9 cellular contexts compared by ENCODE assay signal in genomic region chr9:70421272-70422180, GRCh38. TPM values are rescaled to one million over a fixed set of nuclear protein-coding genes. Genes with fewer than 3 reads are reported as not detected.
DNase-seq lines count a peak whose midpoint lies in the region; ATAC-seq, FAIRE-seq and TF ChIP-seq lines count a peak whose summit lies in the region.
"Had no signal": no experiment of that assay in that cellular context is flagged by ENCODE, and none has a peak within 500 bp of the region (broad histone marks: within the 10 kb centered on the region; RNA-seq: fewer than 3 reads in every experiment).

No MANE protein-coding gene starts in this region.

- H2BK12ac ChIP-seq in H1 (ENCODE audit: low read depth, low read length) = 0 out of 2 replicates have a peak overlapping the region, but pooled peaks have one; percentile 39

- H3K18ac ChIP-seq in H1 (ENCODE audit: extremely low read depth, low read length) = peak overlapping the region; percentile 75

- no peaks in the 10 kb centered on the region for H3K9me3 Mint-ChIP-seq in activated CD4-positive, alpha-beta T cell treated with anti-CD3 and anti-CD28 coated beads for 36 hours (ENCODE audit: low read depth)
- H3K9me3 Mint-ChIP-seq in nephron progenitor cell (no peaks in the 10 kb centered on the region), type B pancreatic cell (peaks cover 7% of the 10 kb centered on the region)

- no peak overlapping the region for H3K14ac ChIP-seq in H1 (ENCODE audit: insufficient read length)

- H4K20me1 ChIP-seq in H1 (replicated peaks in 1 of 2; ENCODE audit: control insufficient read depth in 1 of 2, insufficient read depth in 2 of 2, low read length in 2 of 2) = no peaks in the 10 kb centered on the region

- H3K36me3 Mint-ChIP-seq in activated CD4-positive, alpha-beta T cell treated with anti-CD3 and anti-CD28 coated beads for 36 hours (ENCODE audit: low read depth) = no peaks in the 10 kb centered on the region
- H3K36me3 Mint-ChIP-seq in nephron progenitor cell (ENCODE audit: low read depth) = no peaks in the 10 kb centered on the region
- H3K36me3 Mint-ChIP-seq in type B pancreatic cell = peaks cover 4% of the 10 kb centered on the region

- H4K5ac ChIP-seq in H1 (ENCODE audit: insufficient read length, low read depth, low read length) = no peak overlapping the region

- peak overlapping the region; percentile 71; the same call in 1 of the 2 replicates for H2BK5ac ChIP-seq in H1 (ENCODE audit: low read depth, low read length)

- H4K8ac ChIP-seq in H1 (ENCODE audit: extremely low read depth, insufficient read depth, low read length) = no peak overlapping the region

- H3K9me3 ChIP-seq in H1 (ENCODE audit: insufficient read depth in 2 of 2, low read depth in 1 of 2, low read length in 1 of 2) = no peaks in the 10 kb centered on the region

- H3K4me1 ChIP-seq in H1 (replicated peaks in 1 of 4; ENCODE audit: control insufficient read depth in 3 of 4, insufficient read depth in 4 of 4, low read length in 3 of 4) = peaks cover 4 to 14% (median 5%) of the 10 kb centered on the region in 4 experiments; a peak in 6 of 7 replicates

- peak overlapping the region; percentile 86 for H2AFZ ChIP-seq in H1 (ENCODE audit: low read length)

- H3K36me3 ChIP-seq in H1 (ENCODE audit: control insufficient read depth in 2 of 4, insufficient read depth in 4 of 4, low read length in 3 of 4) = no peaks in the 10 kb centered on the region

- no peak overlapping the region for H3K23ac ChIP-seq in H1 (ENCODE audit: insufficient read length)

- H3K4ac ChIP-seq in H1 (replicated peaks; ENCODE audit: insufficient read length, low read depth, low read length) = no peak overlapping the region

- no peaks in the 10 kb centered on the region for H3K27me3 Mint-ChIP-seq in activated CD4-positive, alpha-beta T cell treated with anti-CD3 and anti-CD28 coated beads for 36 hours
- peaks cover 50% of the 10 kb centered on the region for H3K27me3 Mint-ChIP-seq in nephron progenitor cell (ENCODE audit: low read depth, poor library complexity)
- no peaks in the 10 kb centered on the region for H3K27me3 Mint-ChIP-seq in type B pancreatic cell

- peaks cover 25% of the 10 kb centered on the region for H3K23me2 ChIP-seq in H1 (ENCODE audit: low read depth, low read length)

- no peak for TF ChIP-seq RAD21 in H1 (IDR thresholded peaks at IDR 0.05 in 1 of 2, conservative IDR thresholded peaks at IDR 0.05 in 1 of 2; ENCODE audit: low read depth in 2 of 2, low read length in 2 of 2)

- no peak overlapping the region for H2BK120ac ChIP-seq in H1 (replicated peaks; ENCODE audit: low read depth, low read length)

- H3K4me3 Mint-ChIP-seq in activated CD4-positive, alpha-beta T cell treated with anti-CD3 and anti-CD28 coated beads for 36 hours = peak overlapping the region; percentile 91
- H3K4me3 Mint-ChIP-seq in nephron progenitor cell (peak overlapping the region; percentile 89), type B pancreatic cell (peak overlapping the region; percentile 98)

- no peak overlapping the region for H3K27ac ChIP-seq in H1 (ENCODE audit: low read depth, low read length)

- CTCF ChIA-PET in activated CD4-positive, alpha-beta T cell treated with anti-CD3 and anti-CD28 coated beads for 36 hours (lab: Charles Lee) = interaction anchor here (0.6 to 4.6 kb wide), 10 partner anchors 11 to 181 kb away, joined by 3 to 25 read pairs (median 5); no protein-coding TSS in a partner anchor
- CTCF ChIA-PET in H1 (lab: Charles Lee; ENCODE audit: partially characterized antibody) = interaction anchor here (0.8 to 1.9 kb wide), 5 partner anchors 55 to 179 kb away, joined by 3 to 6 read pairs (median 3); no protein-coding TSS in a partner anchor

- no peaks in the 10 kb centered on the region for H3K79me2 ChIP-seq in H1 (ENCODE audit: control insufficient read depth in 1 of 2, insufficient read depth in 2 of 2, low read length in 2 of 2)

- WGBS in H1 (ENCODE audit: extremely low coverage in 1 of 2, insufficient coverage in 1 of 2, insufficient read length in 1 of 2, insufficient replicate concordance in 2 of 2, low coverage in 1 of 2, low lambda C conversion rate in 2 of 2, missing lambda C conversion rate in 1 of 2), 2 experiments = 43% methylated on average over 9 of the region's 9 CpGs; no CpG with 5 or more reads in 1 of the 2 experiments

- TF ChIP-seq POLR2A in H1 (IDR thresholded peaks at IDR 0.05; ENCODE audit: control extremely low read depth in 1 of 2, low read depth in 2 of 2, low read length in 2 of 2) = no peak

- H3K4me2 ChIP-seq in H1 (ENCODE audit: insufficient read depth in 1 of 2, low read depth in 2 of 2, low read length in 2 of 2) = peak overlapping the region; percentile 84 to 91

- H3K27ac Mint-ChIP-seq in activated CD4-positive, alpha-beta T cell treated with anti-CD3 and anti-CD28 coated beads for 36 hours = peak overlapping the region; percentile 100
- H3K27ac Mint-ChIP-seq in nephron progenitor cell (no peak overlapping the region), type B pancreatic cell (peak overlapping the region; percentile 100)

- POLR2A ChIA-PET in activated CD4-positive, alpha-beta T cell treated with anti-CD3 and anti-CD28 coated beads for 36 hours (lab: Charles Lee) = interaction anchor here (0.6 to 4.8 kb wide), 6 partner anchors 10 to 142 kb away, joined by 3 to 29 read pairs (median 6); no protein-coding TSS in a partner anchor
- POLR2A ChIA-PET in H1 (lab: Charles Lee; ENCODE audit: partially characterized antibody) = interaction anchor here (1.1 to 4.5 kb wide), 5 partner anchors 8 to 181 kb away, joined by 3 to 28 read pairs (median 5); no protein-coding TSS in a partner anchor

- no peak for TF ChIP-seq CTCF in H1 (IDR thresholded peaks at IDR 0.05; ENCODE audit: control extremely low read depth in 1 of 3, insufficient read depth in 1 of 3, low read depth in 1 of 3, low read length in 3 of 3)
- no peak for TF ChIP-seq CTCF in nephron progenitor cell (IDR thresholded peaks at IDR 0.05)
- no peak for TF ChIP-seq CTCF in type B pancreatic cell (conservative IDR thresholded peaks at IDR 0.05)

- H4K91ac ChIP-seq in H1 (replicated peaks; ENCODE audit: insufficient read length, low read length) = no peak overlapping the region

- peak overlapping the region; percentile 95; the same call in 1 of the 2 replicates for H2BK20ac ChIP-seq in H1 (ENCODE audit: low read length)

- H3K4me3 ChIP-seq in H1 (ENCODE audit: extremely low read depth in 1 of 4, insufficient read depth in 2 of 4, low read depth in 3 of 4, low read length in 4 of 4) = peak overlapping the region; percentile 52 to 81 (median 78); a peak in 7 of 8 replicates

- H3K4me1 Mint-ChIP-seq in activated CD4-positive, alpha-beta T cell treated with anti-CD3 and anti-CD28 coated beads for 36 hours = peaks cover 40% of the 10 kb centered on the region
- H3K4me1 Mint-ChIP-seq in nephron progenitor cell (peaks cover 45% of the 10 kb centered on the region), type B pancreatic cell (ENCODE audit: unreplicated experiment) (peaks cover 21% of the 10 kb centered on the region)

- H2AK5ac ChIP-seq in H1 (ENCODE audit: low read depth, low read length) = no peak overlapping the region

- no peak for FAIRE-seq in H1 (lab: Jason Lieb, UNC)
- FAIRE-seq: islet of Langerhans had no signal

- no peak for TF ChIP-seq EP300 in H1 (IDR thresholded peaks at IDR 0.05; ENCODE audit: borderline replicate concordance in 1 of 2, low read depth in 2 of 2, low read length in 2 of 2)

- ATAC-seq in activated CD4-positive, alpha-beta T cell treated with anti-CD3 and anti-CD28 coated beads for 36 hours = no peak
- no peak for ATAC-seq in GM21786 (IDR thresholded peaks at IDR 0.05; ENCODE audit: unreplicated experiment)

- H3K56ac ChIP-seq in H1 (replicated peaks; ENCODE audit: insufficient read length, low read depth, low read length) = no peak overlapping the region

- peaks cover 0 to 4% (median 1%) of the 10 kb centered on the region in 4 experiments; a peak in 4 of 7 replicates for H3K27me3 ChIP-seq in H1 (replicated peaks in 1 of 4; ENCODE audit: control insufficient read depth in 3 of 4, extremely low read depth in 1 of 4, insufficient read depth in 3 of 4, low read length in 3 of 4)

- no peaks in the 10 kb centered on the region for H3K79me1 ChIP-seq in H1 (ENCODE audit: low read depth, low read length)

- H2BK15ac ChIP-seq in H1 (ENCODE audit: low read length) = peak overlapping the region; percentile 88

- intact Hi-C loops in activated CD4-positive, alpha-beta T cell treated with anti-CD3 and anti-CD28 coated beads for 36 hours (cut with DNase I, micrococcal nuclease) = loop anchor here in 1 of 2 experiments (2.0 to 5.0 kb wide), 2 partner anchors 45 to 61 kb away; no protein-coding TSS in a partner anchor

- no peak overlapping the region for H3K9ac ChIP-seq in H1 (replicated peaks in 1 of 4; ENCODE audit: extremely low read depth in 1 of 4, low read depth in 3 of 4, low read length in 3 of 4)

- DNase-seq in activated gamma-delta T cell treated with Interleukin-2 at 50 U/mL for 16 hours (peak; percentile 37), activated gamma-delta T cell (lab: John Stamatoyannopoulos, UW) (no peak), H1 (ENCODE audit: low read depth in 1 of 2, low spot score in 2 of 2) (peak in 1 of 2 experiments; percentile 48), nephron progenitor cell (no peak), type B pancreatic cell (ENCODE audit: extremely low spot score, unreplicated experiment) (no peak), T1000 (lab: John Stamatoyannopoulos, UW) (no peak)
- DNase-seq in activated CD4-positive, alpha-beta T cell treated with anti-CD3 and anti-CD28 coated beads for 36 hours = peak; percentile 48

TF ChIP-seq in H1, 55 proteins besides CTCF, POLR2A, EP300 and RAD21 (continues in another document):
- TF ChIP-seq HDAC6 (IDR thresholded peaks at IDR 0.05; ENCODE audit: low read depth, low read length) = no peak
- no peak for TF ChIP-seq KDM5A (IDR thresholded peaks at IDR 0.05; ENCODE audit: low read length)
- no peak for TF ChIP-seq CHD2 (IDR thresholded peaks at IDR 0.05; ENCODE audit: low read length)
- TF ChIP-seq SP1 (IDR thresholded peaks at IDR 0.05; ENCODE audit: low read depth, low read length) = no peak
- no peak for TF ChIP-seq POU5F1 (IDR thresholded peaks at IDR 0.05; ENCODE audit: low read depth, low read length)
- no peak for TF ChIP-seq KDM4A (IDR thresholded peaks at IDR 0.05; ENCODE audit: low read depth, low read length, severe bottlenecking)
- no peak for TF ChIP-seq YY1 (IDR thresholded peaks at IDR 0.05; ENCODE audit: low read depth, low read length)

RNA-seq across cellular contexts. Expression of gene KLF9, which starts 7.1 kb away (rescaled TPM):
- total RNA-seq in activated CD4-positive, alpha-beta T cell treated with anti-CD3 and anti-CD28 coated beads for 36 hours = 10 to 100 TPM; 20.2 to 22.3 TPM
- total RNA-seq in H1 (2021; fragmentation: NEBNext Ultra II Directional; extraction: Animal tissue kit (Norgen Biotek cat#: 25700)) = 0.82 and 0.98 TPM in 2 replicates
- 0.47 TPM in 2 replicates for polyA plus RNA-seq in H1 (2011; rRNA removed)
- polyA plus RNA-seq in H1 (2011; cell fraction: cytosol; rRNA removed) = 0.71 TPM
- 0.47 TPM for polyA plus RNA-seq in H1 (2011; cell fraction: nucleus; rRNA removed)
- polyA plus RNA-seq in H1 (2012, experiment 1 of 2) = 0.39 to 0.98 TPM (median 0.61 TPM) in 4 replicates
- polyA plus RNA-seq in H1 (2012, experiment 2 of 2) = 0.03 TPM
- 0.49 TPM for polyA plus RNA-seq in H1 (2013, experiment 1 of 2)
- polyA plus RNA-seq in H1 (2013, experiment 2 of 2) = 0.55 TPM
- 0.66 and 0.76 TPM in 2 replicates for polyA minus RNA-seq in H1 (2011; rRNA and poly(A)+ RNA removed)
- 0.95 TPM for polyA minus RNA-seq in H1 (2011; cell fraction: cytosol; rRNA and poly(A)+ RNA removed)
- polyA minus RNA-seq in H1 (2011; cell fraction: nucleus; rRNA and poly(A)+ RNA removed) = 1.2 TPM
- total RNA-seq in type B pancreatic cell (ENCODE audit: low replicate concordance) = 16.7 and 21.6 TPM in 2 replicates

Comparison
In these comparisons a context has a peak if more than half of its experiments do, and no peak if none do; other contexts are left out.
1. DNase-seq: peak in activated gamma-delta T cell treated with Interleukin-2 at 50 U/mL for 16 hours (single experiment) and activated CD4-positive, alpha-beta T cell treated with anti-CD3 and anti-CD28 coated beads for 36 hours (single experiment); none in activated gamma-delta T cell (single experiment), nephron progenitor cell (single experiment), type B pancreatic cell (single experiment) and T1000 (single experiment).
2. Peak in every context shown above with its lines, with median percentiles within 50 percentile points of each other: H3K4me3 Mint-ChIP-seq.